In the genomic region with DNA sequence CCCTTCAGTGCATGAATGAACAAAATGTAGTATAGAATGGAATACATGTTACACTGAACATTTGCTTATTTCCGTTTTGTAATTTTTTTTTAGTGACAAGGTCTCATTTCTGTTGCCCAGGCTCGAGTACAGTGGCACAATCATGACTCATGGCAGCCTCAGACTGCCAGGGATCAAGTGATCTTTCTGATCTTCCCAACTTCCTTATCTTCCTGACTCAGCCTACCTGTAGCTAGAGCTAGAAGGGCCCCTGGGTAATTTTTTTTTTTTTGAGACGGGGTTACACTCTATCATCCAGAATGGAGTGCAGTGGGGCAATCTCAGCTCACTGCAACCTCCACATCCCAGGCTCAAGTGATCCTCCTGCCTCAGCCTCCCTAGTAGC, we compare ENCODE assay signal across 18 cellular contexts. TPM values are rescaled to one million over a fixed set of nuclear protein-coding genes. Genes with fewer than 3 reads are reported as not detected.
DNase-seq lines count a peak whose midpoint lies in the region; ATAC-seq and TF ChIP-seq lines count a peak whose summit lies in the region.
"Had no signal": no experiment of that assay in that cellular context is flagged by ENCODE, and none has a peak within 500 bp of the region (broad histone marks: within the 10 kb centered on the region; RNA-seq: fewer than 3 reads in every experiment).

No MANE protein-coding gene starts in this region.

- CTCF ChIA-PET in WTC11 (lab: Charles Lee): interaction anchor here (1.1 kb wide), 1 partner anchor 35 kb away, joined by 4 read pairs; a partner anchor contains a TSS

- H3K14ac ChIP-seq in mesenchymal stem cell (ENCODE audit: low read length in 2 of 2): no peak overlapping the region

- H3K9me3 ChIP-seq in mesenchymal stem cell (ENCODE audit: control insufficient read depth, low read length) (no peaks in the 10 kb centered on the region), heart left ventricle (no peaks in the 10 kb centered on the region)
- H3K9me3 ChIP-seq: MG63 had no signal

- no peak overlapping the region for H2AFZ ChIP-seq in mesenchymal stem cell (ENCODE audit: low read depth, low read length)

- H2BK5ac ChIP-seq in mesenchymal stem cell (ENCODE audit: low read depth, low read length, poor library complexity, severe bottlenecking): no peak overlapping the region

- H3K79me1 ChIP-seq in mesenchymal stem cell (replicated peaks; ENCODE audit: low read length, poor library complexity, severe bottlenecking): peaks cover 30% of the 10 kb centered on the region

- TF ChIP-seq CTCF in WTC11 (IDR thresholded peaks at IDR 0.05): no peak
- TF ChIP-seq CTCF in heart left ventricle (IDR thresholded peaks at IDR 0.05): no peak
- TF ChIP-seq CTCF in endothelial cell (IDR thresholded peaks at IDR 0.05; ENCODE audit: unreplicated experiment): no peak

- no peak overlapping the region for H3K18ac ChIP-seq in mesenchymal stem cell (ENCODE audit: low read depth in 1 of 2, low read length in 2 of 2)

- H3K27me3 ChIP-seq in mesenchymal stem cell (ENCODE audit: control insufficient read depth in 1 of 2, insufficient read depth in 1 of 2, low read length in 2 of 2): no peaks in the 10 kb centered on the region
- no peaks in the 10 kb centered on the region for H3K27me3 ChIP-seq in heart left ventricle
- H3K27me3 ChIP-seq: MG63 had no signal

- H3K4me1 ChIP-seq in mesenchymal stem cell (ENCODE audit: control insufficient read depth, insufficient read depth, low read depth, low read length): no peaks in the 10 kb centered on the region
- H3K4me1 ChIP-seq in heart left ventricle: no peaks in the 10 kb centered on the region

- intact Hi-C loops in heart left ventricle (cut with DNase I): loop anchor here in 2 of 10 donors (10.0 kb wide), 3 partner anchors 64 to 256 kb away; no protein-coding TSS in a partner anchor

- H3K9ac ChIP-seq in mesenchymal stem cell (ENCODE audit: low read length): no peak overlapping the region

- H3K4me3 Mint-ChIP-seq in WTC11 (no peak overlapping the region), endothelial cell (ENCODE audit: unreplicated experiment) (no peak overlapping the region)
- H3K4me3 Mint-ChIP-seq: CD8-positive, alpha-beta T cell; naive B cell had no signal

- H3K27ac Mint-ChIP-seq in WTC11: 0 out of 2 replicates have a peak overlapping the region, but pooled peaks have one; percentile 20
- H3K27ac Mint-ChIP-seq in endothelial cell (ENCODE audit: unreplicated experiment): no peak overlapping the region
- H3K27ac Mint-ChIP-seq: CD8-positive, alpha-beta T cell had no signal

- WGBS in mesenchymal stem cell: 75% methylated on average over 3 of the region's 3 CpGs
- 83 to 92% (median 90%) methylated on average over 3 of the region's 3 CpGs for WGBS in heart left ventricle, 4 donors

- DNase-seq in DMS53 treated with DMSO at 0.1 percent for 48 hours (lab: John Stamatoyannopoulos, UW; ENCODE audit: unreplicated experiment) (peak; percentile 5), LoVo (ENCODE audit: low spot score) (peak; percentile 75), WTC11 (ENCODE audit: low spot score) (no peak), mesenchymal stem cell (peak; percentile 6), heart left ventricle (no peak), endothelial cell (ENCODE audit: low spot score) (no peak), H4 (ENCODE audit: low spot score) (no peak)
- DNase-seq: activated CD8-positive, alpha-beta memory T cell treated with anti-CD3 and anti-CD28 coated beads, Interleukin-2, amount 50 U/mL, for 4 hours; amygdala; CD8-positive, alpha-beta T cell; cortex of kidney; MG63; naive B cell; RPMI8226; stimulated activated CD4-positive, alpha-beta T cell treated with anti-CD3 and anti-CD28 coated beads, Interleukin-4, amount 100 ng/mL, for 24 hours; stimulated activated naive CD4-positive, alpha-beta T cell treated with Interleukin-2 at 50 U/mL for 16 hours had no signal

- no peak overlapping the region for H4K91ac ChIP-seq in mesenchymal stem cell (ENCODE audit: low read length)

- H2BK120ac ChIP-seq in mesenchymal stem cell (ENCODE audit: low read depth, low read length): no peak overlapping the region

- H3K27me3 Mint-ChIP-seq in WTC11 (ENCODE audit: low read depth) (no peaks in the 10 kb centered on the region), endothelial cell (ENCODE audit: unreplicated experiment) (no peaks in the 10 kb centered on the region)
- H3K27me3 Mint-ChIP-seq: naive B cell had no signal

- H2BK12ac ChIP-seq in mesenchymal stem cell (ENCODE audit: low read length in 2 of 2): no peak overlapping the region

- H3K23ac ChIP-seq in mesenchymal stem cell (ENCODE audit: low read length in 2 of 2): no peak overlapping the region

- H3K4me3 ChIP-seq in mesenchymal stem cell (ENCODE audit: insufficient read depth in 1 of 2, low read depth in 1 of 2, low read length in 2 of 2): no peak overlapping the region
- H3K4me3 ChIP-seq in heart left ventricle: no peak overlapping the region
- H3K4me3 ChIP-seq: MG63 had no signal

- no peak for TF ChIP-seq POLR2A in heart left ventricle (IDR thresholded peaks at IDR 0.05)

- H3K36me3 ChIP-seq in mesenchymal stem cell (ENCODE audit: control insufficient read depth in 1 of 2, insufficient read depth in 2 of 2, low read depth in 1 of 2, low read length in 2 of 2): peaks cover 0 to 11% of the 10 kb centered on the region in 2 experiments
- peaks cover 0 to 13% (median 0%) of the 10 kb centered on the region in 9 donors for H3K36me3 ChIP-seq in heart left ventricle

- ATAC-seq in WTC11: no peak
- ATAC-seq in heart left ventricle: no peak
- ATAC-seq in HG03520 (IDR thresholded peaks at IDR 0.05; ENCODE audit: unreplicated experiment): no peak
- ATAC-seq: CD8-positive, alpha-beta T cell had no signal

- no peak overlapping the region for H3K4me2 ChIP-seq in mesenchymal stem cell (ENCODE audit: low read length, poor library complexity, severe bottlenecking)

- no peak overlapping the region for H2BK15ac ChIP-seq in mesenchymal stem cell (ENCODE audit: low read depth, poor library complexity, severe bottlenecking)

- H3K27ac ChIP-seq in mesenchymal stem cell (ENCODE audit: low read length, poor library complexity, severe bottlenecking): no peak overlapping the region
- no peak overlapping the region for H3K27ac ChIP-seq in heart left ventricle

- POLR2A ChIA-PET in WTC11 (lab: Charles Lee): no interaction called here

- H3K9me3 Mint-ChIP-seq in WTC11 (no peaks in the 10 kb centered on the region), endothelial cell (ENCODE audit: unreplicated experiment) (no peaks in the 10 kb centered on the region)
- H3K9me3 Mint-ChIP-seq: CD8-positive, alpha-beta T cell; naive B cell had no signal

- H3K36me3 Mint-ChIP-seq in WTC11: peaks cover 7% of the 10 kb centered on the region
- H3K36me3 Mint-ChIP-seq in endothelial cell (ENCODE audit: low read depth, unreplicated experiment): peaks cover 5% of the 10 kb centered on the region

- peaks cover 3% of the 10 kb centered on the region; the same call in 1 of the 2 replicates for H3K4me1 Mint-ChIP-seq in WTC11
- peaks cover 5% of the 10 kb centered on the region for H3K4me1 Mint-ChIP-seq in endothelial cell (ENCODE audit: unreplicated experiment)

- no peak overlapping the region for H3K4ac ChIP-seq in mesenchymal stem cell (ENCODE audit: low read depth in 1 of 2, low read length in 2 of 2)

- no peak overlapping the region for H2AK5ac ChIP-seq in mesenchymal stem cell (ENCODE audit: low read length, severe bottlenecking)

- no peak overlapping the region for H4K8ac ChIP-seq in mesenchymal stem cell (ENCODE audit: low read length)

TF ChIP-seq in WTC11, 78 proteins besides CTCF, POLR2A, EP300 and RAD21 (continues in another document):
- TF ChIP-seq NFATC4 (CRISPR knock-in tag; IDR thresholded peaks at IDR 0.05) (no peak), JAZF1 (CRISPR knock-in tag; IDR thresholded peaks at IDR 0.05) (no peak)
- TF ChIP-seq, protein P1, sequence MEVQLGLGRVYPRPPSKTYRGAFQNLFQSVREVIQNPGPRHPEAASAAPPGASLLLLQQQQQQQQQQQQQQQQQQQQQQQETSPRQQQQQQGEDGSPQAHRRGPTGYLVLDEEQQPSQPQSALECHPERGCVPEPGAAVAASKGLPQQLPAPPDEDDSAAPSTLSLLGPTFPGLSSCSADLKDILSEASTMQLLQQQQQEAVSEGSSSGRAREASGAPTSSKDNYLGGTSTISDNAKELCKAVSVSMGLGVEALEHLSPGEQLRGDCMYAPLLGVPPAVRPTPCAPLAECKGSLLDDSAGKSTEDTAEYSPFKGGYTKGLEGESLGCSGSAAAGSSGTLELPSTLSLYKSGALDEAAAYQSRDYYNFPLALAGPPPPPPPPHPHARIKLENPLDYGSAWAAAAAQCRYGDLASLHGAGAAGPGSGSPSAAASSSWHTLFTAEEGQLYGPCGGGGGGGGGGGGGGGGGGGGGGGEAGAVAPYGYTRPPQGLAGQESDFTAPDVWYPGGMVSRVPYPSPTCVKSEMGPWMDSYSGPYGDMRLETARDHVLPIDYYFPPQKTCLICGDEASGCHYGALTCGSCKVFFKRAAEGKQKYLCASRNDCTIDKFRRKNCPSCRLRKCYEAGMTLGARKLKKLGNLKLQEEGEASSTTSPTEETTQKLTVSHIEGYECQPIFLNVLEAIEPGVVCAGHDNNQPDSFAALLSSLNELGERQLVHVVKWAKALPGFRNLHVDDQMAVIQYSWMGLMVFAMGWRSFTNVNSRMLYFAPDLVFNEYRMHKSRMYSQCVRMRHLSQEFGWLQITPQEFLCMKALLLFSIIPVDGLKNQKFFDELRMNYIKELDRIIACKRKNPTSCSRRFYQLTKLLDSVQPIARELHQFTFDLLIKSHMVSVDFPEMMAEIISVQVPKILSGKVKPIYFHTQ (CRISPR knock-in tag; IDR thresholded peaks at IDR 0.05): no peak

RNA-seq across cellular contexts. Expression of a gene that starts 7.4 kb away (rescaled TPM):
- 16.3 to 18.0 TPM (median 16.7 TPM) in 3 replicates for total RNA-seq in WTC11 (2021)
- polyA plus RNA-seq in mesenchymal stem cell (2013, experiment 1 of 2): 2.8 TPM
- polyA plus RNA-seq in mesenchymal stem cell (2013, experiment 2 of 2): 2.5 TPM
- 1 to 10 TPM; 2.0 to 4.7 (median 3.2) TPM for total RNA-seq in heart left ventricle
- polyA plus RNA-seq in heart left ventricle: 1 to 10 TPM; 2.3 to 3.1 TPM
- 11.8 TPM for total RNA-seq in endothelial cell (ENCODE audit: unreplicated experiment)
- total RNA-seq in H4 (2014; rRNA removed; shearing (Covaris generic)): 2.0 and 3.3 TPM in 2 replicates

RNA-seq across cellular contexts. Expression of a gene that starts 35.7 kb away (rescaled TPM):
- total RNA-seq in WTC11 (2021) (13.5 to 15.7 TPM (median 13.9 TPM) in 3 replicates), heart left ventricle (1 to 10 TPM; 3.2 to 8.9 (median 5.6) TPM), endothelial cell (ENCODE audit: unreplicated experiment) (33.9 TPM)
- 3.6 TPM for polyA plus RNA-seq in mesenchymal stem cell (2013, experiment 1 of 2)
- 3.5 TPM for polyA plus RNA-seq in mesenchymal stem cell (2013, experiment 2 of 2)
- 10 to 100 TPM in 1 of 2 donors, 1 to 10 TPM in 1; 6.0 to 10.2 TPM for polyA plus RNA-seq in heart left ventricle
- total RNA-seq in H4 (2014; rRNA removed; shearing (Covaris generic)): 2.7 and 6.1 TPM in 2 replicates

RNA-seq across cellular contexts. Expression of a gene that starts 41.6 kb away (rescaled TPM):
- total RNA-seq in WTC11 (2021) (0.23 to 0.66 TPM (median 0.26 TPM) in 3 replicates), heart left ventricle (1 to 10 TPM in 5 of 9 donors, under 1 TPM in 4; 0.61 to 2.9 (median 1.1) TPM), endothelial cell (ENCODE audit: unreplicated experiment) (3.2 TPM)
- 0.01 TPM for polyA plus RNA-seq in mesenchymal stem cell (2013, experiment 1 of 2)
- not detected for polyA plus RNA-seq in mesenchymal stem cell (2013, experiment 2 of 2)
- polyA plus RNA-seq in heart left ventricle: under 1 TPM; 0.44 to 0.57 TPM
- total RNA-seq in H4 (2014; rRNA removed; shearing (Covaris generic)): not detected in 2 replicates
- total RNA-seq: fibroblast of villous mesenchyme had no signal

Comparison
In these comparisons a context has a peak if more than half of its experiments do, and no peak if none do; other contexts are left out.
1. DNase-seq: peak in DMS53 treated with DMSO at 0.1 percent for 48 hours (single experiment), LoVo (single experiment) and mesenchymal stem cell (single experiment); none in WTC11 (single experiment), heart left ventricle (0 of 5), endothelial cell (single experiment) and H4 (single experiment).